15 cellular contexts compared by ENCODE assay signal in the genomic region with DNA sequence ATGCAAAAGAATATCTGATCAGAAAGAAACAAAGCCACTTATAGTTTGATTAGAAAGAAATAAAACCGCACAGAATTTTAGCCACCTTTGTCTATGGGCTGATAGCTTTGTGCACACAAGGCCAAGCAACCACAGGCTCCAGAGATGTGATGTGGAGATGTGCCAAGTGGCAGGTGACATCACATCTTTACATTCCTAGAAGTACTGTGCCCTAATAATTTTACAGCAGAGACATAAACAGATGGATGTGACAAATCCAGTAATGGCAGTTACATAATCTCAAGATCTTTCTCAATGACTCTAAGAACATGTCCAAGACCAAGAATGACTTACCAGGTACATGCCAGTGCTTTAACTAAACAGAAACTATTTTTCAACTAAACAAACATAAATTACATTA.
A peak's percentile ranks its signal among the peaks of the same experiment; 100 is the strongest.
DNase-seq lines count a peak whose midpoint lies in the region; ATAC-seq lines count a peak whose summit lies in the region.
"Had no signal": no experiment of that assay in that cellular context is flagged by ENCODE, and none has a peak within 500 bp of the region (broad histone marks: within the 10 kb centered on the region; RNA-seq: fewer than 3 reads in every experiment).

No MANE protein-coding gene starts in this region.

- peak overlapping the region; percentile 9 for H3K4me3 Mint-ChIP-seq in activated naive CD4-positive, alpha-beta T cell treated with anti-CD3 and anti-CD28 coated beads, Interleukin-2, amount 10 ng/mL, durations not matched to agents 7 days and 5 days
- H3K4me3 Mint-ChIP-seq in activated naive CD4-positive, alpha-beta T cell treated with anti-CD3 and anti-CD28 coated beads for 36 hours = no peak overlapping the region
- no peak overlapping the region for H3K4me3 Mint-ChIP-seq in activated naive CD8-positive, alpha-beta T cell treated with anti-CD3 and anti-CD28 coated beads, Interleukin-2, amount 50 U/mL, for 24 hours
- H3K4me3 Mint-ChIP-seq: IgD-negative memory B cell had no signal

- peaks cover 74% of the 10 kb centered on the region for H3K4me1 Mint-ChIP-seq in activated naive CD4-positive, alpha-beta T cell treated with anti-CD3 and anti-CD28 coated beads, Interleukin-2, amount 10 ng/mL, durations not matched to agents 7 days and 5 days
- peaks cover 66% of the 10 kb centered on the region for H3K4me1 Mint-ChIP-seq in activated naive CD4-positive, alpha-beta T cell treated with anti-CD3 and anti-CD28 coated beads for 36 hours (ENCODE audit: low read depth)
- peaks cover 69% of the 10 kb centered on the region for H3K4me1 Mint-ChIP-seq in activated naive CD8-positive, alpha-beta T cell treated with anti-CD3 and anti-CD28 coated beads, Interleukin-2, amount 50 U/mL, for 24 hours

- DNase-seq in activated naive CD4-positive, alpha-beta T cell treated with anti-CD3 and anti-CD28 coated beads, Interleukin-2, amount 10 ng/mL, durations not matched to agents 7 days and 5 days = no peak
- DNase-seq in activated naive CD4-positive, alpha-beta T cell treated with anti-CD3 and anti-CD28 coated beads for 36 hours = no peak
- DNase-seq in LoVo (ENCODE audit: low spot score) (peak; percentile 8), renal cortical epithelial cell (ENCODE audit: low read depth) (peak; percentile 42), NCI-H1436 (lab: John Stamatoyannopoulos, UW) (no peak), substantia nigra (lab: John Stamatoyannopoulos, UW) (no peak)
- DNase-seq in activated naive CD8-positive, alpha-beta T cell treated with anti-CD3 and anti-CD28 coated beads, Interleukin-2, amount 50 U/mL, for 24 hours = no peak
- no peak for DNase-seq in stimulated activated CD4-positive, alpha-beta T cell treated with anti-CD3 and anti-CD28 coated beads, Interleukin-4, amount 100 ng/mL, for 4 hours
- DNase-seq: activated CD4-positive, alpha-beta T cell treated with anti-CD3 and anti-CD28 coated beads for 48 hours; activated naive CD4-positive, alpha-beta T cell; central memory CD4-positive, alpha-beta T cell; NCI-H1436 treated with DMSO at 0.1 percent for 48 hours; NCI-H345; testis had no signal

- H3K36me3 Mint-ChIP-seq in activated naive CD4-positive, alpha-beta T cell treated with anti-CD3 and anti-CD28 coated beads, Interleukin-2, amount 10 ng/mL, durations not matched to agents 7 days and 5 days = peaks cover 33% of the 10 kb centered on the region
- H3K36me3 Mint-ChIP-seq in activated naive CD4-positive, alpha-beta T cell treated with anti-CD3 and anti-CD28 coated beads for 36 hours (ENCODE audit: low read depth) = no peaks in the 10 kb centered on the region
- H3K36me3 Mint-ChIP-seq in activated naive CD8-positive, alpha-beta T cell treated with anti-CD3 and anti-CD28 coated beads, Interleukin-2, amount 50 U/mL, for 24 hours (ENCODE audit: low read depth) = peaks cover 1% of the 10 kb centered on the region

- H3K27me3 Mint-ChIP-seq in activated naive CD4-positive, alpha-beta T cell treated with anti-CD3 and anti-CD28 coated beads, Interleukin-2, amount 10 ng/mL, durations not matched to agents 7 days and 5 days = no peaks in the 10 kb centered on the region
- H3K27me3 Mint-ChIP-seq in activated naive CD4-positive, alpha-beta T cell treated with anti-CD3 and anti-CD28 coated beads for 36 hours (ENCODE audit: low read depth) = no peaks in the 10 kb centered on the region
- no peaks in the 10 kb centered on the region for H3K27me3 Mint-ChIP-seq in activated naive CD8-positive, alpha-beta T cell treated with anti-CD3 and anti-CD28 coated beads, Interleukin-2, amount 50 U/mL, for 24 hours

- intact Hi-C loops in activated naive CD4-positive, alpha-beta T cell treated with anti-CD3 and anti-CD28 coated beads for 36 hours (cut with micrococcal nuclease) = loop anchor here (10.0 kb wide), 3 partner anchors 362 to 602 kb away; a partner anchor contains a TSS

- ATAC-seq in activated naive CD8-positive, alpha-beta T cell treated with anti-CD3 and anti-CD28 coated beads, Interleukin-2, amount 50 U/mL, for 24 hours = no peak

- H3K9me3 Mint-ChIP-seq in activated naive CD4-positive, alpha-beta T cell treated with anti-CD3 and anti-CD28 coated beads, Interleukin-2, amount 10 ng/mL, durations not matched to agents 7 days and 5 days = peaks cover 10% of the 10 kb centered on the region
- no peaks in the 10 kb centered on the region for H3K9me3 Mint-ChIP-seq in activated naive CD4-positive, alpha-beta T cell treated with anti-CD3 and anti-CD28 coated beads for 36 hours
- H3K9me3 Mint-ChIP-seq in activated naive CD8-positive, alpha-beta T cell treated with anti-CD3 and anti-CD28 coated beads, Interleukin-2, amount 50 U/mL, for 24 hours = no peaks in the 10 kb centered on the region

- H3K27ac Mint-ChIP-seq in activated naive CD4-positive, alpha-beta T cell treated with anti-CD3 and anti-CD28 coated beads, Interleukin-2, amount 10 ng/mL, durations not matched to agents 7 days and 5 days = peak overlapping the region; percentile 83
- no peak overlapping the region for H3K27ac Mint-ChIP-seq in activated naive CD4-positive, alpha-beta T cell treated with anti-CD3 and anti-CD28 coated beads for 36 hours
- H3K27ac Mint-ChIP-seq in activated naive CD8-positive, alpha-beta T cell treated with anti-CD3 and anti-CD28 coated beads, Interleukin-2, amount 50 U/mL, for 24 hours = peak overlapping the region; percentile 12

- no peak overlapping the region for H3K27ac ChIP-seq in substantia nigra (ENCODE audit: low read depth, low read length, poor library complexity, severe bottlenecking)
- H3K27ac ChIP-seq: testis had no signal

- CTCF ChIA-PET in activated naive CD4-positive, alpha-beta T cell treated with anti-CD3 and anti-CD28 coated beads, Interleukin-2, amount 10 ng/mL, durations not matched to agents 7 days and 5 days (lab: Charles Lee) = interaction anchor here (1.0 to 1.1 kb wide), 2 partner anchors 88 kb away, joined by 3 to 4 read pairs; no protein-coding TSS in a partner anchor
- CTCF ChIA-PET in activated naive CD4-positive, alpha-beta T cell treated with anti-CD3 and anti-CD28 coated beads for 36 hours (lab: Charles Lee) = interaction anchor here (1.0 to 1.3 kb wide), 2 partner anchors 51 to 88 kb away, joined by 3 to 4 read pairs; no protein-coding TSS in a partner anchor

Comparison
In these comparisons a context has a peak if more than half of its experiments do, and no peak if none do; other contexts are left out.
1. DNase-seq: peak in LoVo (single experiment) and renal cortical epithelial cell (single experiment); none in activated naive CD4-positive, alpha-beta T cell treated with anti-CD3 and anti-CD28 coated beads, Interleukin-2, amount 10 ng/mL, durations not matched to agents 7 days and 5 days (single experiment), activated naive CD4-positive, alpha-beta T cell treated with anti-CD3 and anti-CD28 coated beads for 36 hours (single experiment), activated naive CD8-positive, alpha-beta T cell treated with anti-CD3 and anti-CD28 coated beads, Interleukin-2, amount 50 U/mL, for 24 hours (single experiment), NCI-H1436 (single experiment), stimulated activated CD4-positive, alpha-beta T cell treated with anti-CD3 and anti-CD28 coated beads, Interleukin-4, amount 100 ng/mL, for 4 hours (0 of 2) and substantia nigra (0 of 49).